8 cellular contexts compared by ENCODE assay signal in genomic region chr3:151407928-151408327, GRCh38. TPM values are rescaled to one million over a fixed set of nuclear protein-coding genes. Genes with fewer than 3 reads are reported as not detected.
"Had no signal": no experiment of that assay in that cellular context is flagged by ENCODE, and none has a peak within 500 bp of the region (broad histone marks: within the 10 kb centered on the region; RNA-seq: fewer than 3 reads in every experiment).

No MANE protein-coding gene starts in this region.

- DNase-seq: H9, HCEC 1CT, KBM-7 had no signal

- H3K9me3 Mint-ChIP-seq: GM23338, H9, IgD-negative memory B cell had no signal

- H3K4me3 Mint-ChIP-seq: GM23338, H9 had no signal

- H3K27me3 Mint-ChIP-seq: IgD-negative memory B cell had no signal

- H3K4me3 ChIP-seq: GM23338 had no signal

- H3K27ac Mint-ChIP-seq: GM23338, H9 had no signal

RNA-seq across cellular contexts. Expression of gene P2RY12, which starts 23.4 kb away (rescaled TPM):
- total RNA-seq: GM23338, H1, H9, HepG2, HT1080 had no signal

RNA-seq across cellular contexts. Expression of gene IGSF10, which starts 52.9 kb away (rescaled TPM):
- total RNA-seq: HepG2 had no signal
